Comparison of ENCODE assay signal across 27 cellular contexts in genomic region chr13:111978536-111978935, GRCh38.
"Had no signal": no experiment of that assay in that cellular context is flagged by ENCODE, and none has a peak within 500 bp of the region (broad histone marks: within the 10 kb centered on the region; RNA-seq: fewer than 3 reads in every experiment).

No MANE protein-coding gene starts in this region.

- H3K36me3 Mint-ChIP-seq: immature natural killer cell; mesothelial cell of epicardium; natural killer cell treated with Interleukin-12 subunit alpha and Interleukin-12 subunit beta and Interleukin-15 and Interleukin-18, amount 100 ng/mL, for 72 hours; stimulated activated naive B cell treated with anti-CD40 and anti-IgM and Interleukin-4, amounts not matched to agents 10 μg/mL and 1 μg/mL and 100 μg/mL, for 72 hours had no signal

- H3K4me3 Mint-ChIP-seq: immature natural killer cell; mesothelial cell of epicardium; naive thymus-derived CD4-positive, alpha-beta T cell; natural killer cell treated with Interleukin-12 subunit alpha and Interleukin-12 subunit beta and Interleukin-15 and Interleukin-18, amount 100 ng/mL, for 72 hours; stimulated activated naive B cell treated with anti-CD40 and anti-IgM and Interleukin-4, amounts not matched to agents 10 μg/mL and 1 μg/mL and 100 μg/mL, for 72 hours; stimulated activated naive CD8-positive, alpha-beta T cell treated with anti-CD3 and anti-CD28 coated beads, Interleukin-15, Interleukin-2, amounts not matched to agents 100 ng/mL and 50 ng/mL, for 24 hours; type B pancreatic cell had no signal

- H3K27ac Mint-ChIP-seq: immature natural killer cell; mesothelial cell of epicardium; naive thymus-derived CD4-positive, alpha-beta T cell; natural killer cell treated with Interleukin-12 subunit alpha and Interleukin-12 subunit beta and Interleukin-15 and Interleukin-18, amount 100 ng/mL, for 72 hours; progenitor cell of endocrine pancreas; stimulated activated naive CD8-positive, alpha-beta T cell treated with anti-CD3 and anti-CD28 coated beads, Interleukin-15, Interleukin-2, amounts not matched to agents 100 ng/mL and 50 ng/mL, for 24 hours; type B pancreatic cell had no signal

- DNase-seq: heart left ventricle; immature natural killer cell; kidney; left colon; left lung; lower lobe of right lung; mammary epithelial cell; mesendoderm; mucosa of descending colon; naive thymus-derived CD4-positive, alpha-beta T cell; retina; right cardiac atrium; stimulated activated CD4-positive, alpha-beta T cell treated with anti-CD3 and anti-CD28 coated beads, Interleukin-12 subunit alpha, Interleukin-12 subunit beta, amount 100 ng/mL, for 4 hours; stimulated activated CD4-positive, alpha-beta T cell treated with anti-CD3 and anti-CD28 coated beads, Interleukin-15, amount 100 ng/mL, for 24 hours; stimulated activated CD4-positive, alpha-beta T cell treated with anti-CD3 and anti-CD28 coated beads, Interleukin-2, amount 100 ng/mL, for 24 hours; stimulated activated CD4-positive, alpha-beta T cell treated with anti-CD3 and anti-CD28 coated beads, Interleukin-4, amount 100 ng/mL, for 1 hour; stimulated activated naive B cell treated with anti-CD40 and anti-IgM and Interleukin-4, amounts not matched to agents 10 μg/mL and 1 μg/mL and 100 μg/mL, for 72 hours; uterus had no signal

- H3K4me1 Mint-ChIP-seq: immature natural killer cell; stimulated activated naive B cell treated with anti-CD40 and anti-IgM and Interleukin-4, amounts not matched to agents 10 μg/mL and 1 μg/mL and 100 μg/mL, for 72 hours had no signal

- H3K27ac ChIP-seq: heart left ventricle, left lung, lower lobe of right lung, parathyroid adenoma, skin epidermis, tibial nerve, uterus had no signal

- ATAC-seq: heart left ventricle; left colon; left lung; lower lobe of right lung; mucosa of descending colon; naive thymus-derived CD4-positive, alpha-beta T cell; natural killer cell treated with Interleukin-12 subunit alpha and Interleukin-12 subunit beta and Interleukin-15 and Interleukin-18, amount 100 ng/mL, for 72 hours; right cardiac atrium; sciatic nerve; stimulated activated naive B cell treated with anti-CD40 and anti-IgM and Interleukin-4, amounts not matched to agents 10 μg/mL and 1 μg/mL and 100 μg/mL, for 72 hours had no signal

- H3K9me3 ChIP-seq: lower lobe of right lung, tibial nerve, uterus had no signal
